17 cellular contexts compared by ENCODE assay signal in genomic region chr7:148723166-148723559, GRCh38. TPM values are rescaled to one million over a fixed set of nuclear protein-coding genes. Genes with fewer than 3 reads are reported as not detected.
DNase-seq lines count a peak whose midpoint lies in the region; ATAC-seq, FAIRE-seq and TF ChIP-seq lines count a peak whose summit lies in the region.
"Had no signal": no experiment of that assay in that cellular context is flagged by ENCODE, and none has a peak within 500 bp of the region (broad histone marks: within the 10 kb centered on the region; RNA-seq: fewer than 3 reads in every experiment).

No MANE protein-coding gene starts in this region.

- ATAC-seq in HepG2, result peak; percentile 73
- no peak for ATAC-seq in stimulated activated effector memory CD8-positive, alpha-beta T cell treated with anti-CD3 and anti-CD28 coated beads, Interleukin-12 subunit alpha, Interleukin-12 subunit beta, amount 100 ng/mL, for 72 hours

- CTCF ChIA-PET in HepG2 (lab: Yijun Ruan, JAX; ENCODE audit: low intra/inter-chr PET ratio, low total read pairs), result no interaction called here

- POLR2A ChIA-PET in HepG2 (lab: Yijun Ruan, JAX), result interaction anchor here (0.9 to 1.2 kb wide), 2 partner anchors 17 to 25 kb away, joined by 3 to 6 read pairs; partner anchors contain the start of gene CUL1

- peak overlapping the region; percentile 40 for H3K4me2 ChIP-seq in HepG2 (ENCODE audit: low read depth, low read length)

- H3K79me2 ChIP-seq in HepG2 (ENCODE audit: insufficient read depth, low read length), result peaks cover 96% of the 10 kb centered on the region

- no peak for TF ChIP-seq POLR2A in HepG2 (IDR thresholded peaks at IDR 0.05; ENCODE audit: insufficient read depth in 1 of 2, low read depth in 2 of 2, low read length in 2 of 2)

- H3K27ac Mint-ChIP-seq in activated T-cell treated with anti-CD3 and anti-CD28 coated beads, Interleukin-2, amount 50 U/mL, for 24 hours, result peak overlapping the region; percentile 80
- H3K27ac Mint-ChIP-seq in stimulated activated effector memory CD8-positive, alpha-beta T cell treated with anti-CD3 and anti-CD28 coated beads, Interleukin-12 subunit alpha, Interleukin-12 subunit beta, amount 100 ng/mL, for 72 hours, result peak overlapping the region; percentile 23

- in situ Hi-C loops in HepG2 (cut with HindIII; ENCODE audit: extremely low pct_ligation_motif_present, low pct_unique_long_range_greater_than_20kb), result no loop called here

- no peak overlapping the region for H3K9ac ChIP-seq in HepG2 (ENCODE audit: insufficient read depth, low read depth, low read length)

- H3K4me3 ChIP-seq in HepG2 (replicated peaks in 1 of 3; ENCODE audit: insufficient read depth in 1 of 3, low read depth in 2 of 3, low read length in 3 of 3), result no peak overlapping the region
- H3K4me3 ChIP-seq: SJSA1 had no signal

- no peak for TF ChIP-seq CTCF in HepG2 (CRISPR knock-in tag; IDR thresholded peaks at IDR 0.05)

- H3K36me3 ChIP-seq in HepG2 (replicated peaks in 1 of 2; ENCODE audit: control insufficient read depth in 1 of 2, insufficient read depth in 2 of 2, low read length in 2 of 2), result 0 out of 5 replicates have a peak, but pooled peaks cover 0 to 1% of the 10 kb centered on the region in 2 experiments
- H3K36me3 ChIP-seq: SJSA1 had no signal

- H3K4me1 ChIP-seq in HepG2 (ENCODE audit: insufficient read depth, low read length), result peaks cover 58% of the 10 kb centered on the region
- H3K4me1 ChIP-seq: SJSA1 had no signal

- no peak overlapping the region for H3K4me3 Mint-ChIP-seq in activated T-cell treated with anti-CD3 and anti-CD28 coated beads, Interleukin-2, amount 50 U/mL, for 24 hours
- H3K4me3 Mint-ChIP-seq in stimulated activated effector memory CD8-positive, alpha-beta T cell treated with anti-CD3 and anti-CD28 coated beads, Interleukin-12 subunit alpha, Interleukin-12 subunit beta, amount 100 ng/mL, for 72 hours, result no peak overlapping the region
- H3K4me3 Mint-ChIP-seq: neural crest cell had no signal

- DNase-seq in activated T-cell treated with anti-CD3 and anti-CD28 coated beads, Interleukin-2, amount 50 U/mL, for 24 hours, result no peak
- no peak for DNase-seq in activated T-cell treated with anti-CD3 and anti-CD28 coated beads, Interleukin-2, amount 50 U/mL, for 48 hours
- peak; percentile 66 for DNase-seq in LHCN-M2 (ENCODE audit: low read depth)
- DNase-seq in HepG2 (ENCODE audit: low spot score), result no peak
- DNase-seq in stimulated activated effector memory CD8-positive, alpha-beta T cell treated with anti-CD3 and anti-CD28 coated beads, Interleukin-12 subunit alpha, Interleukin-12 subunit beta, amount 100 ng/mL, for 72 hours (ENCODE audit: low spot score in 2 of 2), result no peak
- no peak for DNase-seq in NK-92 (lab: John Stamatoyannopoulos, UW; ENCODE audit: unreplicated experiment)
- no peak for DNase-seq in germinal center (ENCODE audit: low spot score)
- no peak for DNase-seq in stimulated activated CD4-positive, alpha-beta T cell treated with anti-CD3 and anti-CD28 coated beads, Interleukin-2, amount 100 ng/mL, for 24 hours
- DNase-seq: effector CD4-positive, alpha-beta T cell; glutamatergic neuron; MM.1S; NCI-H1930; NCI-H524 had no signal

- H4K20me1 ChIP-seq in HepG2 (ENCODE audit: insufficient read depth, low read length), result peaks cover 50% of the 10 kb centered on the region

- H3K27ac ChIP-seq in HepG2 (ENCODE audit: extremely low read length, insufficient read depth, low read length), result peak overlapping the region; percentile 35
- H3K27ac ChIP-seq: SJSA1 had no signal

- H3K36me3 Mint-ChIP-seq in activated T-cell treated with anti-CD3 and anti-CD28 coated beads, Interleukin-2, amount 50 U/mL, for 24 hours (ENCODE audit: low read depth), result peaks cover 20% of the 10 kb centered on the region
- H3K36me3 Mint-ChIP-seq in stimulated activated effector memory CD8-positive, alpha-beta T cell treated with anti-CD3 and anti-CD28 coated beads, Interleukin-12 subunit alpha, Interleukin-12 subunit beta, amount 100 ng/mL, for 72 hours, result peaks cover 5% of the 10 kb centered on the region

- no peaks in the 10 kb centered on the region for H3K27me3 Mint-ChIP-seq in activated T-cell treated with anti-CD3 and anti-CD28 coated beads, Interleukin-2, amount 50 U/mL, for 24 hours

- no peak for TF ChIP-seq RAD21 in HepG2 (CRISPR knock-in tag; IDR thresholded peaks at IDR 0.05)

- H3K9me3 Mint-ChIP-seq in activated T-cell treated with anti-CD3 and anti-CD28 coated beads, Interleukin-2, amount 50 U/mL, for 24 hours, result no peaks in the 10 kb centered on the region
- no peaks in the 10 kb centered on the region for H3K9me3 Mint-ChIP-seq in stimulated activated effector memory CD8-positive, alpha-beta T cell treated with anti-CD3 and anti-CD28 coated beads, Interleukin-12 subunit alpha, Interleukin-12 subunit beta, amount 100 ng/mL, for 72 hours
- H3K9me3 Mint-ChIP-seq: neural crest cell had no signal

- intact Hi-C loops in HepG2 (cut with micrococcal nuclease; ENCODE audit: unreplicated experiment), result loop anchor here (2.0 kb wide), 1 partner anchor 16 kb away; no protein-coding TSS in a partner anchor

- FAIRE-seq in HepG2 (lab: Jason Lieb, UNC), result no peak
- FAIRE-seq: bronchial epithelial cell, urothelium cell line had no signal

- no TSS peak for BruUV-seq in HepG2 (replicated peaks; lab: Mats Ljungman, UMichigan)

- H3K9me3 ChIP-seq in HepG2 (ENCODE audit: low read length), result no peaks in the 10 kb centered on the region
- H3K9me3 ChIP-seq: SJSA1 had no signal

- TF ChIP-seq EP300 in HepG2 (IDR thresholded peaks at IDR 0.05; ENCODE audit: low read depth in 2 of 2, low read length in 2 of 2) (no peak), HepG2 (CRISPR knock-in tag; IDR thresholded peaks at IDR 0.05; ENCODE audit: borderline replicate concordance) (no peak)

- 14% methylated on average over 2 of the region's 2 CpGs for WGBS in HepG2 (ENCODE audit: low lambda C conversion rate)

- H2AFZ ChIP-seq in HepG2 (ENCODE audit: low read length), result no peak overlapping the region

- H3K4me1 Mint-ChIP-seq in activated T-cell treated with anti-CD3 and anti-CD28 coated beads, Interleukin-2, amount 50 U/mL, for 24 hours (ENCODE audit: low read depth), result peaks cover 92% of the 10 kb centered on the region
- peaks cover 76% of the 10 kb centered on the region for H3K4me1 Mint-ChIP-seq in stimulated activated effector memory CD8-positive, alpha-beta T cell treated with anti-CD3 and anti-CD28 coated beads, Interleukin-12 subunit alpha, Interleukin-12 subunit beta, amount 100 ng/mL, for 72 hours

- H3K27me3 ChIP-seq in HepG2 (ENCODE audit: control insufficient read depth in 1 of 2, insufficient read depth in 2 of 2, low read length in 2 of 2), result no peaks in the 10 kb centered on the region
- H3K27me3 ChIP-seq: SJSA1 had no signal

TF ChIP-seq in HepG2, 621 proteins besides CTCF, POLR2A, EP300 and RAD21 (continues in another document):
- TF ChIP-seq MXD1 (CRISPR knock-in tag; IDR thresholded peaks at IDR 0.05), result no peak
- TF ChIP-seq RCOR2 (CRISPR knock-in tag; IDR thresholded peaks at IDR 0.05), result 0 out of 2 replicates have a peak, but pooled peaks have one; percentile 5
- peak; percentile 76; the same call in 1 of the 2 replicates for TF ChIP-seq TFAP4 (IDR thresholded peaks at IDR 0.05; ENCODE audit: borderline replicate concordance, low read depth)
- TF ChIP-seq SALL1 (CRISPR knock-in tag; IDR thresholded peaks at IDR 0.05), result 0 out of 2 replicates have a peak, but pooled peaks have one; percentile 4

RNA-seq across cellular contexts. Expression of gene CUL1, which starts 24.5 kb away (rescaled TPM):
- total RNA-seq in LHCN-M2 (2014; rRNA removed) (81.9 and 88.2 TPM in 2 replicates), HepG2 (2016; rRNA removed; fragmentation: Illumina TruSeq; extraction: Trizol) (45.9 and 80.4 TPM in 2 replicates)
- 32.4 TPM for polyA plus RNA-seq in LHCN-M2 (2012)
- total RNA-seq in HepG2 (2016; cell fraction: cytosol; rRNA removed; fragmentation: Illumina TruSeq; extraction: Trizol; ENCODE audit: low read depth), result 10.9 and 12.4 TPM in 2 replicates
- 46.4 and 78.8 TPM in 2 replicates for total RNA-seq in HepG2 (2016; cell fraction: insoluble cytoplasmic fraction; rRNA removed; fragmentation: Illumina TruSeq; extraction: Trizol)
- total RNA-seq in HepG2 (2016; cell fraction: membrane; rRNA removed; fragmentation: Illumina TruSeq; extraction: Trizol), result 32.7 and 35.8 TPM in 2 replicates
- total RNA-seq in HepG2 (2016; cell fraction: nucleus; rRNA removed; fragmentation: Illumina TruSeq; extraction: Trizol), result 32.2 and 36.2 TPM in 2 replicates
- 27.6 and 30.1 TPM in 2 replicates for polyA plus RNA-seq in HepG2 (2011; rRNA removed)
- 18.4 and 25.3 TPM in 2 replicates for polyA plus RNA-seq in HepG2 (2011; cell fraction: cytosol; rRNA removed)
- polyA plus RNA-seq in HepG2 (2011; cell fraction: nucleus; rRNA removed), result 13.1 and 15.9 TPM in 2 replicates
- polyA plus RNA-seq in HepG2 (2012), result 31.9 and 36.9 TPM in 2 replicates
- 7.9 and 9.9 TPM in 2 replicates for polyA plus RNA-seq in HepG2 (2016; cell fraction: cytosol; fragmentation: Illumina TruSeq; extraction: Trizol; ENCODE audit: low read depth)
- polyA plus RNA-seq in HepG2 (2016; cell fraction: insoluble cytoplasmic fraction; fragmentation: Illumina TruSeq; extraction: Trizol; ENCODE audit: low read depth), result 82.8 and 83.4 TPM in 2 replicates
- polyA plus RNA-seq in HepG2 (2016; cell fraction: membrane; fragmentation: Illumina TruSeq; extraction: Trizol; ENCODE audit: low read depth), result 20.2 and 22.6 TPM in 2 replicates
- 45.2 and 47.0 TPM in 2 replicates for polyA plus RNA-seq in HepG2 (2016; cell fraction: nucleus; fragmentation: Illumina TruSeq; extraction: Trizol; ENCODE audit: insufficient read depth, low read depth)
- polyA minus RNA-seq in HepG2 (2011; rRNA and poly(A)+ RNA removed; ENCODE audit: low replicate concordance), result 16.1 and 32.8 TPM in 2 replicates
- 22.8 and 24.1 TPM in 2 replicates for polyA minus RNA-seq in HepG2 (2011; cell fraction: cytosol; rRNA and poly(A)+ RNA removed)
- 25.6 and 32.2 TPM in 2 replicates for polyA minus RNA-seq in HepG2 (2011; cell fraction: nucleus; rRNA and poly(A)+ RNA removed)
